ENCODE assay signal across 1 cellular context in the genomic region with DNA sequence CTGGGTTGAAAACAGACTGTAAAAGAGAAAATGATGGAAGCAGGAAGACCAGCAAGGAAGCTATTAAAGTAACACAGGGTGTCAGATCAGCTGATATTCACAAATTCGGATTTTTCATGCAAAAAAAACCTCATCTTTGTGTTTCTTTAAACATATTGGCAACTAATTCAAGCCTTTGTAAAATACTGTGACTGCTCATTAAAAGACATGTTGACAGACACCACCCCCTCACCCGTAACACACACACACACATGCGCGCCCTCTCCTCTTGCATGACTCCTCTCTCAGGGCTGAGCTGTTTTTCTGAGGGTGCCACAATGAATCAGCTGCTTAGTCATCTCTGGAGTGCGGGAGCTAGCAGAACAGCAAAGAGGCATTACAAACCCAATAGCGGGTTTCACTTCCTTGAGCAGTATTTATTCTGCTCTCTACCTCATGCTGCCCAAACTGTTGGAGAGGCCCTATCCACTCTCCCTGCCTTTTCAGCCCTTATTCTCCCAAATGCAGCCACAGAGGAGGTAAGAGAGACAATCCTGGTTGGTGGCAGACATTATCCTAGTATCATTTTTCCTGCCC.
TF ChIP-seq lines count a peak whose summit lies in the region.

No MANE protein-coding gene starts in this region.

TF ChIP-seq in endothelial cell of umbilical vein, 7 proteins besides CTCF, POLR2A, EP300 and RAD21 (continued from another document):
- TF ChIP-seq JUN (IDR thresholded peaks at IDR 0.05; ENCODE audit: borderline replicate concordance, insufficient read depth, insufficient read length, low read depth) (peak; percentile 74), FOS (IDR thresholded peaks at IDR 0.05; ENCODE audit: borderline replicate concordance, insufficient read depth, low read length) (peak; percentile 99), EZH2 (IDR thresholded peaks at IDR 0.05; ENCODE audit: borderline replicate concordance, low read depth, low read length, severe bottlenecking) (no peak)
